ENCODE assay signal across 18 cellular contexts in genomic region chr17:79866791-79867190, GRCh38. TPM values are rescaled to one million over a fixed set of nuclear protein-coding genes. Genes with fewer than 3 reads are reported as not detected.
DNase-seq lines count a peak whose midpoint lies in the region; ATAC-seq, FAIRE-seq and TF ChIP-seq lines count a peak whose summit lies in the region.
"Had no signal": no experiment of that assay in that cellular context is flagged by ENCODE, and none has a peak within 500 bp of the region (broad histone marks: within the 10 kb centered on the region; RNA-seq: fewer than 3 reads in every experiment).

No MANE protein-coding gene starts in this region.

- H3K79me2 ChIP-seq in HepG2 (ENCODE audit: insufficient read depth, low read length): no peaks in the 10 kb centered on the region

- no peak overlapping the region for H3K4me2 ChIP-seq in HepG2 (ENCODE audit: low read depth, low read length)

- H3K27ac ChIP-seq in HepG2 (ENCODE audit: extremely low read length, insufficient read depth, low read length): no peak overlapping the region
- no peak overlapping the region for H3K27ac ChIP-seq in right lobe of liver
- H3K27ac ChIP-seq in SJSA1: peak overlapping the region; percentile 60
- H3K27ac ChIP-seq in lower lobe of right lung: no peak overlapping the region
- no peak overlapping the region for H3K27ac ChIP-seq in uterus
- H3K27ac ChIP-seq: foreskin keratinocyte, neutrophil, WERI-Rb-1 had no signal

- H3K4me1 ChIP-seq in HepG2 (ENCODE audit: insufficient read depth, low read length) (peaks cover 17% of the 10 kb centered on the region), right lobe of liver (no peaks in the 10 kb centered on the region), SJSA1 (replicated peaks) (peaks cover 48% of the 10 kb centered on the region), lower lobe of right lung (no peaks in the 10 kb centered on the region), uterus (no peaks in the 10 kb centered on the region)
- H3K4me1 ChIP-seq: foreskin keratinocyte had no signal

- H3K36me3 ChIP-seq in HepG2 (replicated peaks in 1 of 2; ENCODE audit: control insufficient read depth in 1 of 2, insufficient read depth in 2 of 2, low read length in 2 of 2) (no peaks in the 10 kb centered on the region), right lobe of liver (no peaks in the 10 kb centered on the region), SJSA1 (no peaks in the 10 kb centered on the region), lower lobe of right lung (no peaks in the 10 kb centered on the region), uterus (no peaks in the 10 kb centered on the region)
- H3K36me3 ChIP-seq: neutrophil, WERI-Rb-1 had no signal

- no peaks in the 10 kb centered on the region for H3K9me3 ChIP-seq in HepG2 (ENCODE audit: low read length)
- H3K9me3 ChIP-seq in right lobe of liver: no peaks in the 10 kb centered on the region
- H3K9me3 ChIP-seq in SJSA1 (replicated peaks): no peaks in the 10 kb centered on the region
- H3K9me3 ChIP-seq in lower lobe of right lung: no peaks in the 10 kb centered on the region
- H3K9me3 ChIP-seq in uterus: no peaks in the 10 kb centered on the region
- H3K9me3 ChIP-seq: neutrophil had no signal

- intact Hi-C loops in HepG2 (cut with micrococcal nuclease; ENCODE audit: unreplicated experiment): no loop called here
- intact Hi-C loops in right lobe of liver (cut with DNase I): no loop called here
- intact Hi-C loops in lower lobe of right lung (cut with DNase I): no loop called here
- intact Hi-C loops in uterus (cut with DNase I; ENCODE audit: low total_unique reads): no loop called here

- no peak for TF ChIP-seq RAD21 in HepG2 (CRISPR knock-in tag; IDR thresholded peaks at IDR 0.05)

- BruUV-seq in HepG2 (replicated peaks; lab: Mats Ljungman, UMichigan): no TSS peak

- POLR2A ChIA-PET in HepG2 (lab: Yijun Ruan, JAX): interaction anchor here (0.7 to 1.6 kb wide), 2 partner anchors 120 to 127 kb away, joined by 3 read pairs; no protein-coding TSS in a partner anchor

- no peak overlapping the region for H2AFZ ChIP-seq in HepG2 (ENCODE audit: low read length)

- H3K9ac ChIP-seq in HepG2 (ENCODE audit: insufficient read depth, low read depth, low read length): no peak overlapping the region

- peaks cover 27 to 71% of the 10 kb centered on the region in 2 experiments for H3K27me3 ChIP-seq in HepG2 (ENCODE audit: control insufficient read depth in 1 of 2, insufficient read depth in 2 of 2, low read length in 2 of 2)
- H3K27me3 ChIP-seq in right lobe of liver: no peaks in the 10 kb centered on the region
- no peaks in the 10 kb centered on the region for H3K27me3 ChIP-seq in SJSA1 (replicated peaks)
- peaks cover 5% of the 10 kb centered on the region for H3K27me3 ChIP-seq in lower lobe of right lung (ENCODE audit: low read depth)
- H3K27me3 ChIP-seq in uterus: no peaks in the 10 kb centered on the region

- DNase-seq in HepG2 (ENCODE audit: low spot score) (no peak), right lobe of liver (no peak), SJSA1 (ENCODE audit: low read depth in 1 of 2, low spot score in 2 of 2) (peak in 1 of 2 experiments; percentile 84), lower lobe of right lung (peak; percentile 21), NCI-H1105 treated with DMSO at 0.1 percent for 48 hours (lab: John Stamatoyannopoulos, UW) (no peak), uterus (no peak)
- no peak for DNase-seq in activated CD4-positive, CD25-positive, alpha-beta regulatory T cell treated with anti-CD3 and anti-CD28 coated beads, Interleukin-2, amount 50 U/mL, for 72 hours
- DNase-seq: activated effector memory CD4-positive, alpha-beta T cell treated with Interleukin-2 at 50 U/mL for 16 hours; caudate nucleus; foreskin keratinocyte; H7; kidney; NCI-H1417 treated with DMSO at 0.1 percent for 48 hours; NCI-H526 treated with DMSO at 0.1 percent for 48 hours; Right ventricle myocardium superior; WERI-Rb-1 had no signal

- TF ChIP-seq CTCF in HepG2 (CRISPR knock-in tag; IDR thresholded peaks at IDR 0.05): no peak
- TF ChIP-seq CTCF in right lobe of liver (IDR thresholded peaks at IDR 0.05): no peak
- TF ChIP-seq CTCF in lower lobe of right lung (IDR thresholded peaks at IDR 0.05): no peak
- TF ChIP-seq CTCF in uterus (IDR thresholded peaks at IDR 0.05): no peak

- no peak for FAIRE-seq in HepG2 (lab: Jason Lieb, UNC)
- FAIRE-seq: kidney had no signal

- WGBS in HepG2 (ENCODE audit: low lambda C conversion rate): 58% methylated on average over 5 of the region's 5 CpGs
- WGBS in right lobe of liver (ENCODE audit: insufficient coverage, low coverage, low lambda C conversion rate, missing lambda C conversion rate): 67% methylated on average over 3 of the region's 5 CpGs

- no peaks in the 10 kb centered on the region for H4K20me1 ChIP-seq in HepG2 (ENCODE audit: insufficient read depth, low read length)

- TF ChIP-seq EP300 in HepG2 (IDR thresholded peaks at IDR 0.05; ENCODE audit: low read depth in 2 of 2, low read length in 2 of 2) (no peak), HepG2 (CRISPR knock-in tag; IDR thresholded peaks at IDR 0.05; ENCODE audit: borderline replicate concordance) (no peak)

- TF ChIP-seq POLR2A in HepG2 (IDR thresholded peaks at IDR 0.05; ENCODE audit: insufficient read depth in 1 of 2, low read depth in 2 of 2, low read length in 2 of 2) (no peak), right lobe of liver (IDR thresholded peaks at IDR 0.05) (no peak), uterus (IDR thresholded peaks at IDR 0.05) (no peak)

- H3K4me3 ChIP-seq in HepG2 (replicated peaks in 1 of 3; ENCODE audit: insufficient read depth in 1 of 3, low read depth in 2 of 3, low read length in 3 of 3) (no peak overlapping the region), right lobe of liver (no peak overlapping the region), SJSA1 (no peak overlapping the region), lower lobe of right lung (no peak overlapping the region), uterus (no peak overlapping the region)

- in situ Hi-C loops in HepG2 (cut with HindIII; ENCODE audit: extremely low pct_ligation_motif_present, low pct_unique_long_range_greater_than_20kb): no loop called here

- CTCF ChIA-PET in HepG2 (lab: Yijun Ruan, JAX; ENCODE audit: low intra/inter-chr PET ratio, low total read pairs): no interaction called here

- ATAC-seq in HepG2 (no peak; the same call in 2 of the 3 replicates), right lobe of liver (no peak), lower lobe of right lung (no peak), GM18873 (IDR thresholded peaks at IDR 0.05; ENCODE audit: low FRiP score, unreplicated experiment) (no peak)
- ATAC-seq: foreskin keratinocyte had no signal

TF ChIP-seq in HepG2, 621 proteins besides CTCF, POLR2A, EP300 and RAD21:
- TF ChIP-seq FOSL2 (CRISPR knock-in tag; IDR thresholded peaks at IDR 0.05) (no peak), HNF1B (CRISPR knock-in tag; IDR thresholded peaks at IDR 0.05) (0 out of 2 replicates have a peak, but pooled peaks have one; percentile 20), MAX (IDR thresholded peaks at IDR 0.05) (no peak)

RNA-seq across cellular contexts. Expression of gene CBX4, which starts 27.6 kb away (rescaled TPM):
- 17.1 and 25.8 TPM in 2 replicates for total RNA-seq in HepG2 (2016; rRNA removed; fragmentation: Illumina TruSeq; extraction: Trizol)
- 4.7 and 4.8 TPM in 2 replicates for total RNA-seq in HepG2 (2016; cell fraction: cytosol; rRNA removed; fragmentation: Illumina TruSeq; extraction: Trizol; ENCODE audit: low read depth)
- total RNA-seq in HepG2 (2016; cell fraction: insoluble cytoplasmic fraction; rRNA removed; fragmentation: Illumina TruSeq; extraction: Trizol): 17.7 and 25.2 TPM in 2 replicates
- 13.9 and 15.1 TPM in 2 replicates for total RNA-seq in HepG2 (2016; cell fraction: membrane; rRNA removed; fragmentation: Illumina TruSeq; extraction: Trizol)
- total RNA-seq in HepG2 (2016; cell fraction: nucleus; rRNA removed; fragmentation: Illumina TruSeq; extraction: Trizol): 18.5 and 22.8 TPM in 2 replicates
- 50.8 and 61.1 TPM in 2 replicates for polyA plus RNA-seq in HepG2 (2011; rRNA removed)
- 31.1 and 45.6 TPM in 2 replicates for polyA plus RNA-seq in HepG2 (2011; cell fraction: cytosol; rRNA removed)
- 117 and 122 TPM in 2 replicates for polyA plus RNA-seq in HepG2 (2011; cell fraction: nucleus; rRNA removed)
- polyA plus RNA-seq in HepG2 (2012): 27.9 and 32.4 TPM in 2 replicates
- 3.7 and 4.2 TPM in 2 replicates for polyA plus RNA-seq in HepG2 (2016; cell fraction: cytosol; fragmentation: Illumina TruSeq; extraction: Trizol; ENCODE audit: low read depth)
- polyA plus RNA-seq in HepG2 (2016; cell fraction: insoluble cytoplasmic fraction; fragmentation: Illumina TruSeq; extraction: Trizol; ENCODE audit: low read depth): 29.4 and 33.0 TPM in 2 replicates
- 11.7 and 12.5 TPM in 2 replicates for polyA plus RNA-seq in HepG2 (2016; cell fraction: membrane; fragmentation: Illumina TruSeq; extraction: Trizol; ENCODE audit: low read depth)
- 60.4 and 60.8 TPM in 2 replicates for polyA plus RNA-seq in HepG2 (2016; cell fraction: nucleus; fragmentation: Illumina TruSeq; extraction: Trizol; ENCODE audit: insufficient read depth, low read depth)
- polyA minus RNA-seq in HepG2 (2011; rRNA and poly(A)+ RNA removed; ENCODE audit: low replicate concordance): 17.1 and 51.0 TPM in 2 replicates
- polyA minus RNA-seq in HepG2 (2011; cell fraction: cytosol; rRNA and poly(A)+ RNA removed): 33.1 and 38.6 TPM in 2 replicates
- polyA minus RNA-seq in HepG2 (2011; cell fraction: nucleus; rRNA and poly(A)+ RNA removed): 17.8 and 25.2 TPM in 2 replicates
- 10 to 100 TPM in 5 of 6 experiments, 1 to 10 TPM in 1; 8.9 to 21.9 (median 15.1) TPM for total RNA-seq in right lobe of liver
- total RNA-seq in SJSA1 (2014; rRNA removed; shearing (Covaris generic)): 52.1 and 53.3 TPM in 2 replicates
- total RNA-seq in lower lobe of right lung: 20.6 TPM
- total RNA-seq in uterus: 1 to 10 TPM in 2 of 4 donors, under 1 TPM in 2; 0.26 to 8.4 (median 3.5) TPM
